Comparison of ENCODE assay signal across 8 cellular contexts in the genomic region with DNA sequence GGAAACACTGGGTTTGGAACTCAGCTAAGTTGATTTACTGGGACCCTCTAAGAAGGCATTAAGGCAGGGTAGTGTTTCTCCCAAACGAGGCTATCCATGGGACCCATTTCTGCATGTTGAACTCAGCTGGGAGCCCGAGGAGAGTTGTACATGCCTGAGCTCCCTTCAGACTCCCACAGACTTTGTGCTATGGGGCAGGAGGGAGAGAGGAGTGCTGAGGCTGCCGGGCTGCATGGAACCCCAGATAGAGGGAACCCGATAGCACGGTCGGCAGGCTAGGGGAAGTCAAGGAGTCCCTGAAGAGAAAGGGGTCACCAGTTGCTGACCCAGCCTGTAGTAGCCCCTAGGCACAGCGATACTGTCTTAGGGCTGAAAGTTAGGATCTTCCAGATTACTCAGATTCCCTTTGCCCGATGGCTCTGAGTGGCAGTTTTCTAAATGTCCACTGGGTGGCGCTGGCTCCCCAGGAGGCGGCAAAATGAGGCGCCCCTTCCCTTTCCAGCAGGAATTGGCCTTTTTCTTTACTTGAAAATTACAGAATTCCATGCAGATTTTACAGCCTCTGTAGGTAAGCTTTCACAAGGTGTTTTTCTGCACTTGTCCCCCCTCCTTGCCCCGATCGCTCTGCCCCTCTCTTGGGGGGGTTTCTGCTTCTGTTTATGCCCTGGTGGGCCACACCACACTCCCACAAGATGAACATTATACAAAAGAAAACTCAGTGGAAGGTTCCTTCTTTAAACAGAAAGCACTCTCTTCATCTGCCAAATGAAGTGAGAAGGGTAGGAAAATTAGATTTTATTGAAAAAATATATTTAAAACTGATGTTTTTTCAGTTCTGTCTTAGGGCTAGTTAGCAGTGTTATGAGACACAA. TPM values are rescaled to one million over a fixed set of nuclear protein-coding genes. Genes with fewer than 3 reads are reported as not detected.
DNase-seq lines count a peak whose midpoint lies in the region; ATAC-seq and TF ChIP-seq lines count a peak whose summit lies in the region.

No MANE protein-coding gene starts in this region.

- H3K9ac ChIP-seq in KMS-11 = no peak overlapping the region

- H3K27ac ChIP-seq in KMS-11 (no peak overlapping the region), right cardiac atrium (ENCODE audit: low read length) (no peak overlapping the region), sigmoid colon (peak overlapping the region in 2 of 4 donors; percentile 18 to 28)

- intact Hi-C loops in right cardiac atrium (cut with DNase I) (loop anchor here in 2 of 4 donors (10.0 kb wide), 2 partner anchors 180 to 190 kb away; a partner anchor contains a TSS), sigmoid colon (cut with DNase I) (loop anchor here (2.0 to 10.0 kb wide), 2 partner anchors 130 to 188 kb away; no protein-coding TSS in a partner anchor)

- H3K4me1 ChIP-seq in KMS-11 (ENCODE audit: low read depth, poor library complexity, severe bottlenecking) (peaks cover 13% of the 10 kb centered on the region), right cardiac atrium (ENCODE audit: control insufficient read depth, insufficient read depth, low read length) (peaks cover 2% of the 10 kb centered on the region), sigmoid colon (peaks cover 0 to 11% (median 7%) of the 10 kb centered on the region in 4 donors)

- H3K9me3 ChIP-seq in T-helper 17 cell (ENCODE audit: control insufficient read depth, low read length, poor library complexity, severe bottlenecking) (no peaks in the 10 kb centered on the region), right cardiac atrium (ENCODE audit: control insufficient read depth, low read length) (no peaks in the 10 kb centered on the region), sigmoid colon (no peaks in the 10 kb centered on the region)

- peak; percentile 68 for DNase-seq in EH (ENCODE audit: low read depth)
- DNase-seq in T-helper 17 cell = peak; percentile 48 to 67 (median 58)
- DNase-seq in amygdala (lab: John Stamatoyannopoulos, UW) = peak in 39 of 56 donors; percentile 3 to 73 (median 35)
- DNase-seq in right cardiac atrium = peak in 2 of 3 donors; percentile 74 to 75
- no peak for DNase-seq in sigmoid colon
- no peak for DNase-seq in 8988T

- H4K20me1 ChIP-seq in KMS-11 (ENCODE audit: insufficient read depth) = no peaks in the 10 kb centered on the region

- H3K36me3 ChIP-seq in KMS-11 (ENCODE audit: insufficient read depth) = no peaks in the 10 kb centered on the region
- H3K36me3 ChIP-seq in sigmoid colon = peaks cover 0 to 21% (median 6%) of the 10 kb centered on the region in 4 donors

- H3K36me3 Mint-ChIP-seq in T-helper 17 cell (ENCODE audit: low read depth) = no peaks in the 10 kb centered on the region

- no peaks in the 10 kb centered on the region for H3K27me3 ChIP-seq in KMS-11 (ENCODE audit: insufficient read depth, low read depth)
- no peaks in the 10 kb centered on the region for H3K27me3 ChIP-seq in right cardiac atrium (ENCODE audit: control insufficient read depth, insufficient read depth)
- H3K27me3 ChIP-seq in sigmoid colon = no peaks in the 10 kb centered on the region

- peak overlapping the region; percentile 37; the same call in 1 of the 2 replicates for H3K4me2 ChIP-seq in KMS-11

- peaks cover 24% of the 10 kb centered on the region for H3K4me1 Mint-ChIP-seq in T-helper 17 cell

- H3K4me3 Mint-ChIP-seq in T-helper 17 cell = peak overlapping the region; percentile 70

- H3K4me3 ChIP-seq in KMS-11 (IDR thresholded peaks at IDR 0.05; ENCODE audit: insufficient read depth, low read depth, low read length) = no peak overlapping the region
- H3K4me3 ChIP-seq in right cardiac atrium (ENCODE audit: low read length) = no peak overlapping the region
- H3K4me3 ChIP-seq in sigmoid colon = no peak overlapping the region

- peak overlapping the region; percentile 96 for H3K27ac Mint-ChIP-seq in T-helper 17 cell

- TF ChIP-seq EP300 in sigmoid colon (IDR thresholded peaks at IDR 0.05) = no peak

- H3K27me3 Mint-ChIP-seq in T-helper 17 cell = no peaks in the 10 kb centered on the region

- no peak overlapping the region for H2AFZ ChIP-seq in KMS-11 (ENCODE audit: low read depth)

- ATAC-seq in T-helper 17 cell (peak; percentile 22), right cardiac atrium (peak; percentile 20 to 58), HG02798 (IDR thresholded peaks at IDR 0.05; ENCODE audit: poor library complexity, unreplicated experiment) (no peak)

- WGBS in right cardiac atrium = 31% methylated on average over 13 of the region's 13 CpGs
- 13 to 33% methylated on average over 13 of the region's 13 CpGs for WGBS in sigmoid colon, 2 donors

- H3K79me2 ChIP-seq in KMS-11 (ENCODE audit: insufficient read depth, low read depth) = peaks cover 4% of the 10 kb centered on the region; the same call in 1 of the 2 replicates

- TF ChIP-seq POLR2A in sigmoid colon (IDR thresholded peaks at IDR 0.05) = no peak

- TF ChIP-seq CTCF in KMS-11 (conservative IDR thresholded peaks at IDR 0.05; ENCODE audit: low read depth, low read length) = peak; percentile 97
- peak in 3 of 4 experiments; percentile 72 to 92 (median 77) for TF ChIP-seq CTCF in sigmoid colon (IDR thresholded peaks at IDR 0.05)

RNA-seq across cellular contexts. Expression of a gene that starts 17.8 kb away (rescaled TPM):
- total RNA-seq in T-helper 17 cell (10 to 100 TPM; 38.1 to 44.9 TPM), right cardiac atrium (10 to 100 TPM; 25.0 to 32.4 (median 30.2) TPM), sigmoid colon (10 to 100 TPM; 24.6 to 38.1 (median 28.4) TPM)
- polyA plus RNA-seq in right cardiac atrium (37.2 TPM), sigmoid colon (100 to 1,000 TPM; 316 to 470 (median 434) TPM)

RNA-seq across cellular contexts. Expression of a gene that starts 44.7 kb away (rescaled TPM):
- total RNA-seq in T-helper 17 cell (10 to 100 TPM; 63.8 to 64.6 TPM), right cardiac atrium (1 to 10 TPM; 3.8 to 8.1 (median 4.8) TPM), sigmoid colon (10 to 100 TPM in 2 of 4 donors, 1 to 10 TPM in 2; 7.2 to 13.2 (median 9.0) TPM)
- polyA plus RNA-seq in right cardiac atrium (1.2 TPM), sigmoid colon (10 to 100 TPM; 14.4 to 40.1 (median 17.8) TPM)

Comparison
In these comparisons a context has a peak if more than half of its experiments do, and no peak if none do; other contexts are left out.
1. DNase-seq: peak in EH (single experiment), T-helper 17 cell (3 of 3), amygdala (39 of 56) and right cardiac atrium (2 of 3); none in sigmoid colon (single experiment) and 8988T (single experiment).
2. RNA of a gene that starts 44.7 kb away (total RNA-seq): 63.8 to 64.6 TPM in T-helper 17 cell; 7.2 to 13.2 TPM in sigmoid colon and 3.8 to 8.1 TPM in right cardiac atrium; every median in the first group is over 4 times any median in the second.